22 cellular contexts compared by ENCODE assay signal in the genomic region with DNA sequence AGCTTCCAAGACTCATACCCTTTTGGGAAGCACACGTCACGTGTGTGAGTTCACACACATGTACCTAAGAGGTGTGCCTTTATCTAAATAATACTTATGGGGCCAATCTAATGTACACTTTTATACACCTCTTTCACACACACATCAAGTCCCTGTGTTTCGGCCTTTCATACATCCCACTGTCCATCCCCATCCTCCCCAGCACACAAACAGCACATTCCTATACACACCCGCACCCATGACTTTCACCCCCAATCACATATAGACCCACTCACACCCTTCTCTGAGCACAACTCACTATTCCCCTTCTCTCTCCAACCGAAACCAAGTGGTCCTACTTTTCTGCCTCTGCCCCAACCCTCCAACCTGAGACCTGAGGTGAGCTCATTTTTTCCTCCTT. TPM values are rescaled to one million over a fixed set of nuclear protein-coding genes. Genes with fewer than 3 reads are reported as not detected.
A peak's percentile ranks its signal among the peaks of the same experiment; 100 is the strongest.
DNase-seq lines count a peak whose midpoint lies in the region; ATAC-seq and TF ChIP-seq lines count a peak whose summit lies in the region.
"Had no signal": no experiment of that assay in that cellular context is flagged by ENCODE, and none has a peak within 500 bp of the region (broad histone marks: within the 10 kb centered on the region; RNA-seq: fewer than 3 reads in every experiment).

No MANE protein-coding gene starts in this region.

- H3K9me3 Mint-ChIP-seq in MCF 10A (ENCODE audit: unreplicated experiment): no peaks in the 10 kb centered on the region
- H3K9me3 Mint-ChIP-seq: T-helper 1 cell treated with Interleukin-12 subunit alpha and Interleukin-12 subunit beta and Interleukin-4 antibody, amounts not matched to agents 30 μg/mL and 1 μg/mL, for 36 hours had no signal

- no peaks in the 10 kb centered on the region for H3K36me3 ChIP-seq in breast epithelium
- H3K36me3 ChIP-seq in mesendoderm (ENCODE audit: control insufficient read depth, insufficient read depth, low read length): peaks cover 5% of the 10 kb centered on the region
- H3K36me3 ChIP-seq: gastrocnemius medialis had no signal

- no peak overlapping the region for H3K4me3 ChIP-seq in breast epithelium
- H3K4me3 ChIP-seq in astrocyte of the cerebellum (ENCODE audit: low read depth, low read length): peak overlapping the region; percentile 18
- no peak overlapping the region for H3K4me3 ChIP-seq in mesendoderm (ENCODE audit: low read length)
- peak overlapping the region; percentile 11 for H3K4me3 ChIP-seq in retinal pigment epithelial cell (ENCODE audit: low read length)
- H3K4me3 ChIP-seq: gastrocnemius medialis had no signal

- H3K36me3 Mint-ChIP-seq in MCF 10A (ENCODE audit: insufficient read depth, unreplicated experiment): peaks cover 5% of the 10 kb centered on the region

- H3K27me3 ChIP-seq in breast epithelium (no peaks in the 10 kb centered on the region), mesendoderm (ENCODE audit: insufficient read depth, low read length, poor library complexity) (no peaks in the 10 kb centered on the region)

- H3K56ac ChIP-seq in mesendoderm (ENCODE audit: low read length): peak overlapping the region; percentile 77

- H3K9ac ChIP-seq in mesendoderm (ENCODE audit: low read length): peak overlapping the region; percentile 61
- H3K9ac ChIP-seq: KMS-11 had no signal

- in situ Hi-C loops in astrocyte of the cerebellum (cut with HindIII; ENCODE audit: low sequenced_read_pairs): no loop called here

- no peak overlapping the region for H3K18ac ChIP-seq in mesendoderm (ENCODE audit: low read length)

- H3K9me3 ChIP-seq in breast epithelium: no peaks in the 10 kb centered on the region
- H3K9me3 ChIP-seq: gastrocnemius medialis had no signal

- peaks cover 27% of the 10 kb centered on the region for H3K79me1 ChIP-seq in mesendoderm (ENCODE audit: low read length)

- H2BK5ac ChIP-seq in mesendoderm (ENCODE audit: low read length): peak overlapping the region; percentile 24

- POLR2A ChIA-PET in MCF 10A (lab: Yijun Ruan, JAX): interaction anchor here (1.5 kb wide), 1 partner anchor 51 kb away, joined by 6 read pairs; no protein-coding TSS in a partner anchor

- CTCF ChIA-PET in MCF 10A (lab: Yijun Ruan, JAX): interaction anchor here (0.7 to 2.0 kb wide), 3 partner anchors 12 to 1409 kb away, joined by 3 to 8 read pairs (median 8); no protein-coding TSS in a partner anchor

- H2BK15ac ChIP-seq in mesendoderm (replicated peaks; ENCODE audit: low read depth): no peak overlapping the region

- H3K27ac Mint-ChIP-seq in MCF 10A (ENCODE audit: low read depth, unreplicated experiment): no peak overlapping the region
- H3K27ac Mint-ChIP-seq: T-helper 1 cell treated with Interleukin-12 subunit alpha and Interleukin-12 subunit beta and Interleukin-4 antibody, amounts not matched to agents 30 μg/mL and 1 μg/mL, for 36 hours had no signal

- H3K79me2 ChIP-seq in mesendoderm (ENCODE audit: control insufficient read depth, insufficient read depth, low read length): peaks cover 66% of the 10 kb centered on the region

- intact Hi-C loops in breast epithelium (cut with DNase I; ENCODE audit: low total_unique reads): no loop called here
- intact Hi-C loops in MCF 10A (cut with micrococcal nuclease): no loop called here

- no peak overlapping the region for H3K4ac ChIP-seq in mesendoderm (ENCODE audit: low read depth, low read length)

- no TSS peak for BruUV-seq in MCF 10A (replicated peaks; lab: Mats Ljungman, UMichigan)

- ATAC-seq in HG03520 (IDR thresholded peaks at IDR 0.05; ENCODE audit: unreplicated experiment): no peak
- ATAC-seq: gastrocnemius medialis, PC-3, right cardiac atrium had no signal

- no peak overlapping the region for H2BK120ac ChIP-seq in mesendoderm (ENCODE audit: low read depth, low read length)

- no CpG with 5 or more reads among the region's 5 CpGs for WGBS in mesendoderm (ENCODE audit: extremely low coverage, insufficient coverage, low lambda C conversion rate)

- peak overlapping the region; percentile 83 for H3K23ac ChIP-seq in mesendoderm (ENCODE audit: low read length)

- no peak overlapping the region for H3K4me3 Mint-ChIP-seq in MCF 10A (ENCODE audit: unreplicated experiment)
- H3K4me3 Mint-ChIP-seq: T-helper 1 cell treated with Interleukin-12 subunit alpha and Interleukin-12 subunit beta and Interleukin-4 antibody, amounts not matched to agents 30 μg/mL and 1 μg/mL, for 36 hours had no signal

- no peak for TF ChIP-seq POLR2A in breast epithelium (IDR thresholded peaks at IDR 0.05)

- H4K5ac ChIP-seq in mesendoderm (ENCODE audit: low read length): no peak overlapping the region

- TF ChIP-seq CTCF in breast epithelium (IDR thresholded peaks at IDR 0.05): no peak
- no peak for TF ChIP-seq CTCF in MCF 10A (IDR thresholded peaks at IDR 0.05; ENCODE audit: unreplicated experiment)
- TF ChIP-seq CTCF in astrocyte of the cerebellum (IDR thresholded peaks at IDR 0.05; ENCODE audit: low read depth, low read length, missing control alignments): no peak
- no peak for TF ChIP-seq CTCF in retinal pigment epithelial cell (conservative IDR thresholded peaks at IDR 0.05; ENCODE audit: low read depth, low read length)

- H3K4me1 ChIP-seq in breast epithelium: no peaks in the 10 kb centered on the region
- H3K4me1 ChIP-seq in mesendoderm (ENCODE audit: control insufficient read depth, low read depth, low read length): peaks cover 42% of the 10 kb centered on the region

- peak overlapping the region; percentile 61 for H3K4me2 ChIP-seq in mesendoderm (ENCODE audit: low read length)
- H3K4me2 ChIP-seq: KMS-11 had no signal

- no peak for DNase-seq in breast epithelium (ENCODE audit: low spot score in 2 of 2)
- DNase-seq in MCF 10A (ENCODE audit: unreplicated experiment): no peak
- DNase-seq in astrocyte of the cerebellum (ENCODE audit: low read depth): no peak
- no peak for DNase-seq in mesendoderm
- no peak for DNase-seq in retinal pigment epithelial cell (ENCODE audit: low read depth)
- DNase-seq in NCI-H345 treated with DMSO at 0.1 percent for 48 hours (lab: John Stamatoyannopoulos, UW; ENCODE audit: unreplicated experiment): no peak
- no peak for DNase-seq in HCEC 1CT
- DNase-seq: activated CD4-positive, alpha-beta T cell treated with anti-CD3 and anti-CD28 coated beads, Interleukin-2, amount 50 U/mL, for 4 hours; activated gamma-delta T cell; Calu3; gastrocnemius medialis; NCI-H2029 treated with DMSO at 0.1 percent for 48 hours; NCI-H345; occipital lobe; PC-3; SIG-M5 had no signal

- H3K27me3 Mint-ChIP-seq in MCF 10A (ENCODE audit: insufficient read depth, unreplicated experiment): no peaks in the 10 kb centered on the region

- H3K27ac ChIP-seq in breast epithelium (peak overlapping the region; percentile 8 to 38), mesendoderm (ENCODE audit: low read depth, low read length) (no peak overlapping the region)
- H3K27ac ChIP-seq: gastrocnemius medialis, KMS-11, VCaP had no signal

- H4K8ac ChIP-seq in mesendoderm (ENCODE audit: low read depth, low read length): no peak overlapping the region

- peaks cover 11% of the 10 kb centered on the region for H3K4me1 Mint-ChIP-seq in MCF 10A (ENCODE audit: insufficient read depth, unreplicated experiment)

- H2AK5ac ChIP-seq in mesendoderm (ENCODE audit: low read length): no peak overlapping the region

RNA-seq across cellular contexts. Expression of a gene that starts 3.5 kb away (rescaled TPM):
- total RNA-seq in breast epithelium (1 to 10 TPM in 2 of 3 donors, under 1 TPM in 1; 0.32 to 1.3 (median 1.3) TPM), MCF 10A (2022) (0.88 and 0.91 TPM in 2 replicates)
- 44.2 TPM for polyA plus RNA-seq in mesendoderm (2013, experiment 1 of 2)
- 43.0 TPM for polyA plus RNA-seq in mesendoderm (2013, experiment 2 of 2)
- total RNA-seq: gastrocnemius medialis had no signal

RNA-seq across cellular contexts. Expression of a gene that starts 17.8 kb away (rescaled TPM):
- total RNA-seq in breast epithelium: 10 to 100 TPM in 2 of 3 donors, not detected in 1; 40.3 to 68.6 TPM
- 1.6 and 5.5 TPM in 2 replicates for total RNA-seq in MCF 10A (2022)
- polyA plus RNA-seq in mesendoderm (2013, experiment 1 of 2): 49.9 TPM
- polyA plus RNA-seq in mesendoderm (2013, experiment 2 of 2): 48.3 TPM
- total RNA-seq: occipital lobe, right cardiac atrium had no signal
- polyA plus RNA-seq: BJ had no signal

RNA-seq across cellular contexts. Expression of a gene that starts 24.1 kb away (rescaled TPM):
- total RNA-seq in breast epithelium: 10 to 100 TPM; 60.7 to 75.5 (median 69.8) TPM
- total RNA-seq in MCF 10A (2022): 88.1 and 104 TPM in 2 replicates
- polyA plus RNA-seq in mesendoderm (2013, experiment 1 of 2): 58.6 TPM
- polyA plus RNA-seq in mesendoderm (2013, experiment 2 of 2): 51.9 TPM

RNA-seq across cellular contexts. Expression of a gene that starts 25.1 kb away (rescaled TPM):
- total RNA-seq in breast epithelium (10 to 100 TPM; 22.1 to 27.1 (median 23.3) TPM), MCF 10A (2022) (49.0 and 51.4 TPM in 2 replicates)
- 31.9 TPM for polyA plus RNA-seq in mesendoderm (2013, experiment 1 of 2)
- polyA plus RNA-seq in mesendoderm (2013, experiment 2 of 2): 31.5 TPM

RNA-seq across cellular contexts. Expression of a gene that starts 35.8 kb away (rescaled TPM):
- 100 to 1,000 TPM; 292 to 367 (median 319) TPM for total RNA-seq in breast epithelium
- 620 and 716 TPM in 2 replicates for total RNA-seq in MCF 10A (2022)
- polyA plus RNA-seq in mesendoderm (2013, experiment 1 of 2): 59.4 TPM
- polyA plus RNA-seq in mesendoderm (2013, experiment 2 of 2): 59.0 TPM

Comparison
In these comparisons a context has a peak if more than half of its experiments do, and no peak if none do; other contexts are left out.
1. H3K4me3 ChIP-seq: peak in astrocyte of the cerebellum (single experiment) and retinal pigment epithelial cell (single experiment); none in breast epithelium (0 of 3) and mesendoderm (single experiment).